In the genomic region with DNA sequence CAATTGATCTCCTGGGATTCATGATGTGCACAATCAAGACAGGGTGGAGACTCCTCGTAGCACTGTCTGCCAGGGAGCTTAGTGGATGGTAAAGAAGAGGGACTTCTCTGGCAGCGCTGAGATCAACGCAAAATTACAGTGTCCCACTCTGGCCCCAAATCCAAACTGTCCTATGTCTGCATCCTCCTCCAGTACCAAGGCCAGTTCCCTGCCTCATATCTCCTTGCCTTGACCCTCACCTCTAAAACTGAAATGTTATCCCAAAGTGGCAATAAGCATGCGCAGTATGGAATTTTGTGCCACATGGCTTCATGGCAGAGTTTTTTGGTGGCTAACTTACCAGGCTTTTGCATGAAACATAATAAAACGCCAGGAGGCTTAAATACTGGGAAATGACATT, we compare ENCODE assay signal across 3 cellular contexts.
TF ChIP-seq lines count a peak whose summit lies in the region.

No MANE protein-coding gene starts in this region.

TF ChIP-seq in A549, 52 proteins besides CTCF, POLR2A, EP300 and RAD21 (continued from another document):
- TF ChIP-seq REST (IDR thresholded peaks at IDR 0.05) (peak; percentile 47; the same call in 1 of the 2 replicates), RNF2 (IDR thresholded peaks at IDR 0.05; ENCODE audit: borderline replicate concordance, low read depth) (no peak), EHMT2 (IDR thresholded peaks at IDR 0.05; ENCODE audit: low read depth) (no peak), NFE2L2 (conservative IDR thresholded peaks at IDR 0.05; ENCODE audit: low read length) (no peak), JUNB (IDR thresholded peaks at IDR 0.05) (no peak)
TF ChIP-seq in A549: peak in this region for 1.

TF ChIP-seq in HCT116, 20 proteins besides CTCF, POLR2A, EP300 and RAD21 (continued from another document):
- TF ChIP-seq REST (IDR thresholded peaks at IDR 0.05; ENCODE audit: low read depth), result peak; percentile 27

TF ChIP-seq in GM12878, 131 proteins besides CTCF, POLR2A, EP300 and RAD21 (continued from another document):
- TF ChIP-seq REST (IDR thresholded peaks at IDR 0.05; ENCODE audit: low read depth, low read length), result peak; percentile 73
